32 cellular contexts compared by ENCODE assay signal in genomic region chr3:156808025-156808424, GRCh38. TPM values are rescaled to one million over a fixed set of nuclear protein-coding genes. Genes with fewer than 3 reads are reported as not detected.
DNase-seq lines count a peak whose midpoint lies in the region; ATAC-seq and TF ChIP-seq lines count a peak whose summit lies in the region.
"Had no signal": no experiment of that assay in that cellular context is flagged by ENCODE, and none has a peak within 500 bp of the region (broad histone marks: within the 10 kb centered on the region; RNA-seq: fewer than 3 reads in every experiment).

No MANE protein-coding gene starts in this region.

- H3K14ac ChIP-seq in IMR-90 (replicated peaks; ENCODE audit: low read depth, low read length) (0 out of 2 replicates have a peak overlapping the region, but pooled peaks have one; percentile 34), mesenchymal stem cell (ENCODE audit: low read length in 2 of 2) (no peak overlapping the region)

- H3K9ac ChIP-seq in IMR-90 (ENCODE audit: low read depth, low read length), result no peak overlapping the region
- H3K9ac ChIP-seq in mesenchymal stem cell (ENCODE audit: low read length), result peak overlapping the region; percentile 62
- H3K9ac ChIP-seq: BLaER1 treated with 17β-estradiol and CSF1 and Interleukin-3, amounts not matched to agents 10 nM and 100 nM; neural progenitor cell had no signal

- H3K4me2 ChIP-seq in IMR-90 (ENCODE audit: low read depth, low read length) (no peak overlapping the region), mesenchymal stem cell (ENCODE audit: low read length, poor library complexity, severe bottlenecking) (no peak overlapping the region)
- H3K4me2 ChIP-seq: BLaER1 treated with 17β-estradiol and CSF1 and Interleukin-3, amounts not matched to agents 10 nM and 100 nM; neural progenitor cell had no signal

- DNase-seq in Calu3, result no peak
- DNase-seq in IMR-90, result peak; percentile 55
- no peak for DNase-seq in brain microvascular endothelial cell
- DNase-seq in mesenchymal stem cell, result no peak
- DNase-seq in upper lobe of left lung, result no peak
- DNase-seq: ACHN; activated naive CD4-positive, alpha-beta T cell treated with Interleukin-2 at 50 U/mL for 16 hours; activated T-cell treated with anti-CD3 and anti-CD28 coated beads, Interleukin-2, amount 50 U/mL, for 4 hours; amygdala; caudate nucleus; COR-L47; DMS79 treated with DMSO at 0.1 percent for 48 hours; endodermal cell; HCEC 1CT; heart left ventricle; MM.1S; NCI-H510A treated with DMSO at 0.1 percent for 48 hours; NK-92 treated with Interleukin-12 subunit alpha and Interleukin-12 subunit beta, amount 100 ng/mL, for 24 hours; right lobe of liver; SIG-M5; stimulated activated CD4-positive, alpha-beta T cell treated with anti-CD3 and anti-CD28 coated beads, Interleukin-15, amount 100 ng/mL, for 24 hours; stimulated activated CD8-positive, alpha-beta memory T cell treated with anti-CD3 and anti-CD28 coated beads, Interleukin-4, amount 100 ng/mL, for 48 hours; substantia nigra; T-helper 1 cell; upper lobe of right lung had no signal

- no peak overlapping the region for H2AK5ac ChIP-seq in IMR-90 (ENCODE audit: low read depth, low read length)
- H2AK5ac ChIP-seq in mesenchymal stem cell (ENCODE audit: low read length, severe bottlenecking), result no peak overlapping the region

- H3K56ac ChIP-seq in IMR-90 (ENCODE audit: extremely low read depth, insufficient read depth, low read length), result no peak overlapping the region

- no peak overlapping the region for H3K4me3 Mint-ChIP-seq in Calu3 (ENCODE audit: low read depth, unreplicated experiment)
- H3K4me3 Mint-ChIP-seq: activated T-cell treated with anti-CD3 and anti-CD28 coated beads, Interleukin-2, amount 50 U/mL, for 4 hours; endodermal cell; neural progenitor cell had no signal

- dilution Hi-C loops in IMR-90 (cut with HindIII; ENCODE audit: low sequenced_read_pairs, unreplicated experiment), result no loop called here

- no peaks in the 10 kb centered on the region for H3K36me3 ChIP-seq in IMR-90 (ENCODE audit: control insufficient read depth, insufficient read depth, low read length)
- H3K36me3 ChIP-seq in brain microvascular endothelial cell (replicated peaks), result no peaks in the 10 kb centered on the region
- no peaks in the 10 kb centered on the region for H3K36me3 ChIP-seq in mesenchymal stem cell (ENCODE audit: control insufficient read depth in 1 of 2, insufficient read depth in 2 of 2, low read depth in 1 of 2, low read length in 2 of 2)
- no peaks in the 10 kb centered on the region for H3K36me3 ChIP-seq in upper lobe of left lung
- H3K36me3 ChIP-seq: BLaER1 treated with 17β-estradiol and CSF1 and Interleukin-3, amounts not matched to agents 10 nM and 100 nM; heart left ventricle; neural progenitor cell; right lobe of liver; upper lobe of right lung had no signal

- H4K8ac ChIP-seq in IMR-90 (ENCODE audit: low read depth in 2 of 2, low read length in 2 of 2), result no peak overlapping the region
- no peak overlapping the region for H4K8ac ChIP-seq in mesenchymal stem cell (ENCODE audit: low read length)

- TF ChIP-seq RAD21 in IMR-90 (IDR thresholded peaks at IDR 0.05; ENCODE audit: low read length), result no peak

- H3K23ac ChIP-seq in IMR-90 (ENCODE audit: low read depth, low read length) (no peak overlapping the region), mesenchymal stem cell (ENCODE audit: low read length in 2 of 2) (no peak overlapping the region)

- peaks cover 4% of the 10 kb centered on the region for H3K9me3 Mint-ChIP-seq in Calu3 (ENCODE audit: low read depth, unreplicated experiment)
- H3K9me3 Mint-ChIP-seq: neural progenitor cell had no signal

- H3K27me3 Mint-ChIP-seq in Calu3 (ENCODE audit: unreplicated experiment), result no peaks in the 10 kb centered on the region

- 0 out of 2 replicates have a peak overlapping the region, but pooled peaks have one; percentile 13 for H3K18ac ChIP-seq in IMR-90 (ENCODE audit: low read depth, low read length)
- no peak overlapping the region for H3K18ac ChIP-seq in mesenchymal stem cell (ENCODE audit: low read depth in 1 of 2, low read length in 2 of 2)

- peak overlapping the region; percentile 9; the same call in 1 of the 3 replicates for H2BK15ac ChIP-seq in IMR-90 (ENCODE audit: low read depth, low read length)
- H2BK15ac ChIP-seq in mesenchymal stem cell (ENCODE audit: low read depth, poor library complexity, severe bottlenecking), result no peak overlapping the region

- no peak overlapping the region for H2BK12ac ChIP-seq in mesenchymal stem cell (ENCODE audit: low read length in 2 of 2)

- H3K27me3 ChIP-seq in IMR-90 (ENCODE audit: control insufficient read depth, insufficient read depth, low read length) (no peaks in the 10 kb centered on the region), brain microvascular endothelial cell (replicated peaks) (no peaks in the 10 kb centered on the region), mesenchymal stem cell (ENCODE audit: control insufficient read depth in 1 of 2, insufficient read depth in 1 of 2, low read length in 2 of 2) (no peaks in the 10 kb centered on the region), upper lobe of left lung (no peaks in the 10 kb centered on the region)
- H3K27me3 ChIP-seq: BLaER1 treated with 17β-estradiol and CSF1 and Interleukin-3, amounts not matched to agents 10 nM and 100 nM; heart left ventricle; right lobe of liver; upper lobe of right lung had no signal

- no peak for TF ChIP-seq POLR2A in IMR-90 (IDR thresholded peaks at IDR 0.05; ENCODE audit: low read depth, low read length)
- no peak for TF ChIP-seq POLR2A in upper lobe of left lung (IDR thresholded peaks at IDR 0.05)

- intact Hi-C loops in Calu3 (cut with micrococcal nuclease; ENCODE audit: unreplicated experiment) (no loop called here), IMR-90 (cut with micrococcal nuclease) (no loop called here)

- H3K4me3 ChIP-seq in IMR-90 (ENCODE audit: insufficient read depth, low read depth, low read length) (no peak overlapping the region), brain microvascular endothelial cell (ENCODE audit: low read depth, low read length) (no peak overlapping the region), mesenchymal stem cell (ENCODE audit: insufficient read depth in 1 of 2, low read depth in 1 of 2, low read length in 2 of 2) (peak overlapping the region in 1 of 2 experiments; percentile 8), upper lobe of left lung (no peak overlapping the region)
- H3K4me3 ChIP-seq: BLaER1 treated with 17β-estradiol and CSF1 and Interleukin-3, amounts not matched to agents 10 nM and 100 nM; GM12878; heart left ventricle; lung; neural progenitor cell; right lobe of liver; upper lobe of right lung had no signal

- H4K91ac ChIP-seq in IMR-90 (ENCODE audit: insufficient read depth, low read depth, low read length) (no peak overlapping the region), mesenchymal stem cell (ENCODE audit: low read length) (no peak overlapping the region)

- peak overlapping the region; percentile 38; the same call in 1 of the 2 replicates for H2BK20ac ChIP-seq in IMR-90 (ENCODE audit: low read depth, low read length)

- H3K4me1 Mint-ChIP-seq in Calu3 (ENCODE audit: low read depth, unreplicated experiment), result peaks cover 40% of the 10 kb centered on the region

- H2BK5ac ChIP-seq in IMR-90 (ENCODE audit: low read depth, low read length, poor library complexity, severe bottlenecking) (no peak overlapping the region), mesenchymal stem cell (ENCODE audit: low read depth, low read length, poor library complexity, severe bottlenecking) (no peak overlapping the region)

- in situ Hi-C loops in IMR-90 (cut with MboI; ENCODE audit: low sequenced_read_pairs) (no loop called here), brain microvascular endothelial cell (cut with HindIII; ENCODE audit: low pct_ligation_motif_present, low sequenced_read_pairs) (no loop called here)

- peak overlapping the region; percentile 25; the same call in 1 of the 2 replicates for H3K4ac ChIP-seq in IMR-90 (ENCODE audit: low read depth, low read length)
- no peak overlapping the region for H3K4ac ChIP-seq in mesenchymal stem cell (ENCODE audit: low read depth in 1 of 2, low read length in 2 of 2)

- H4K20me1 ChIP-seq in IMR-90 (ENCODE audit: insufficient read depth, low read length), result no peaks in the 10 kb centered on the region
- H4K20me1 ChIP-seq: BLaER1 treated with 17β-estradiol and CSF1 and Interleukin-3, amounts not matched to agents 10 nM and 100 nM had no signal

- no peak for TF ChIP-seq EP300 in upper lobe of left lung (IDR thresholded peaks at IDR 0.05)

- CTCF ChIA-PET in Calu3 (lab: Charles Lee) (interaction anchor here (1.7 kb wide), 1 partner anchor 10 kb away, joined by 4 read pairs; no protein-coding TSS in a partner anchor), IMR-90 (lab: Yijun Ruan, JAX) (interaction anchor here (1.3 kb wide), 1 partner anchor 15 kb away, joined by 3 read pairs; no protein-coding TSS in a partner anchor)

- no CpG with 5 or more reads among the region's 2 CpGs for WGBS in IMR-90 (ENCODE audit: extremely low coverage in 2 of 2, insufficient read length in 1 of 2), 2 experiments
- WGBS in mesenchymal stem cell, result 100% methylated on average over 1 of the region's 2 CpGs
- WGBS in upper lobe of left lung, 2 donors, result 95 to 98% methylated on average over 2 of the region's 2 CpGs

- peaks cover 21% of the 10 kb centered on the region for H3K36me3 Mint-ChIP-seq in Calu3 (ENCODE audit: insufficient read depth, unreplicated experiment)
- H3K36me3 Mint-ChIP-seq: neural progenitor cell had no signal

- peaks cover 0 to 9% of the 10 kb centered on the region in 2 experiments; a peak in 2 of 4 replicates for H3K79me1 ChIP-seq in IMR-90 (ENCODE audit: low read depth in 1 of 2, low read length in 2 of 2)
- peaks cover 6% of the 10 kb centered on the region for H3K79me1 ChIP-seq in mesenchymal stem cell (replicated peaks; ENCODE audit: low read length, poor library complexity, severe bottlenecking)

- TF ChIP-seq CTCF in Calu3 (IDR thresholded peaks at IDR 0.05; ENCODE audit: unreplicated experiment) (no peak), IMR-90 (conservative IDR thresholded peaks at IDR 0.05; ENCODE audit: low read depth, low read length) (no peak), brain microvascular endothelial cell (IDR thresholded peaks at IDR 0.05; ENCODE audit: low read depth, low read length, missing control alignments) (no peak), upper lobe of left lung (IDR thresholded peaks at IDR 0.05) (no peak)

- H3K4me1 ChIP-seq in IMR-90 (ENCODE audit: control insufficient read depth, insufficient read depth, low read length) (peaks cover 10% of the 10 kb centered on the region), mesenchymal stem cell (ENCODE audit: control insufficient read depth, insufficient read depth, low read depth, low read length) (no peaks in the 10 kb centered on the region), upper lobe of left lung (peaks cover 0 to 4% (median 2%) of the 10 kb centered on the region in 4 donors)
- H3K4me1 ChIP-seq: neural progenitor cell had no signal

- H3K9me3 ChIP-seq in IMR-90 (ENCODE audit: control insufficient read depth, insufficient read depth, low read length) (no peaks in the 10 kb centered on the region), mesenchymal stem cell (ENCODE audit: control insufficient read depth, low read length) (peaks cover 8% of the 10 kb centered on the region), upper lobe of left lung (no peaks in the 10 kb centered on the region)
- H3K9me3 ChIP-seq: BLaER1 treated with 17β-estradiol and CSF1 and Interleukin-3, amounts not matched to agents 10 nM and 100 nM; right lobe of liver; upper lobe of right lung had no signal

- H3K27ac ChIP-seq in IMR-90 (ENCODE audit: insufficient read depth, low read length) (no peak overlapping the region), brain microvascular endothelial cell (peak overlapping the region; percentile 5), mesenchymal stem cell (ENCODE audit: low read length, poor library complexity, severe bottlenecking) (no peak overlapping the region), upper lobe of left lung (no peak overlapping the region)
- H3K27ac ChIP-seq: BLaER1 treated with 17β-estradiol and CSF1 and Interleukin-3, amounts not matched to agents 10 nM and 100 nM; heart left ventricle; neural progenitor cell; right lobe of liver; upper lobe of right lung had no signal

- POLR2A ChIA-PET in IMR-90 (lab: Charles Lee; ENCODE audit: unreplicated experiment), result no interaction called here

- H2BK120ac ChIP-seq in IMR-90 (ENCODE audit: low read depth, low read length), result 0 out of 2 replicates have a peak overlapping the region, but pooled peaks have one; percentile 4
- no peak overlapping the region for H2BK120ac ChIP-seq in mesenchymal stem cell (ENCODE audit: low read depth, low read length)

- no peak overlapping the region; the same call in 1 of the 2 replicates for H4K5ac ChIP-seq in IMR-90 (ENCODE audit: low read depth, low read length)

- no peak overlapping the region for H2AK9ac ChIP-seq in IMR-90 (replicated peaks; ENCODE audit: low read depth, low read length, poor library complexity)

- BruUV-seq in Calu3 (replicated peaks; lab: Mats Ljungman, UMichigan) (no TSS peak), IMR-90 (replicated peaks; lab: Mats Ljungman, UMichigan) (no TSS peak)

- H2AFZ ChIP-seq in IMR-90 (replicated peaks; ENCODE audit: low read length, poor library complexity) (no peak overlapping the region), mesenchymal stem cell (ENCODE audit: low read depth, low read length) (no peak overlapping the region)
- H2AFZ ChIP-seq: neural progenitor cell had no signal

- H3K27ac Mint-ChIP-seq in Calu3 (ENCODE audit: unreplicated experiment), result peak overlapping the region; percentile 33
- H3K27ac Mint-ChIP-seq: endodermal cell, neural progenitor cell had no signal

- H3K9me1 ChIP-seq in IMR-90 (ENCODE audit: insufficient read depth, low read length), result peaks cover 7% of the 10 kb centered on the region; the same call in 1 of the 2 replicates

- ATAC-seq in IMR-90 (ENCODE audit: low read depth), result peak; percentile 24; the same call in 1 of the 2 replicates
- ATAC-seq in HG02759 (IDR thresholded peaks at IDR 0.05; ENCODE audit: unreplicated experiment), result no peak
- ATAC-seq in GM21619 (IDR thresholded peaks at IDR 0.05; ENCODE audit: unreplicated experiment), result no peak
- ATAC-seq in upper lobe of left lung (ENCODE audit: low FRiP score in 2 of 2), result no peak
- ATAC-seq in HG03442 (IDR thresholded peaks at IDR 0.05; ENCODE audit: unreplicated experiment), result no peak
- ATAC-seq: activated T-cell treated with anti-CD3 and anti-CD28 coated beads, Interleukin-2, amount 50 U/mL, for 4 hours; GM12878; heart left ventricle; right lobe of liver; upper lobe of right lung had no signal

RNA-seq across cellular contexts. Expression of gene LEKR1, which starts 18.1 kb away (rescaled TPM):
- total RNA-seq in Calu3 (2022) (4.5 and 5.1 TPM in 2 replicates), IMR-90 (2012; rRNA removed) (0.36 and 0.56 TPM in 2 replicates), upper lobe of left lung (1 to 10 TPM; 1.0 to 9.1 (median 2.2) TPM)
- polyA plus RNA-seq in IMR-90 (2012; rRNA removed), result 0.10 and 0.19 TPM in 2 replicates
- 0.05 TPM in 2 replicates for polyA plus RNA-seq in IMR-90 (2012; cell fraction: cytosol; rRNA removed)
- 0.14 and 0.31 TPM in 2 replicates for polyA plus RNA-seq in IMR-90 (2012; cell fraction: nucleus; rRNA removed; ENCODE audit: low replicate concordance)
- 0.12 TPM for polyA plus RNA-seq in mesenchymal stem cell (2013, experiment 1 of 2)
- polyA plus RNA-seq in mesenchymal stem cell (2013, experiment 2 of 2), result 0.23 TPM
